15 cellular contexts compared by ENCODE assay signal in genomic region chr20:37640600-37641561, GRCh38. TPM values are rescaled to one million over a fixed set of nuclear protein-coding genes. Genes with fewer than 3 reads are reported as not detected.
A peak's percentile ranks its signal among the peaks of the same experiment; 100 is the strongest.
DNase-seq lines count a peak whose midpoint lies in the region; TF ChIP-seq lines count a peak whose summit lies in the region.
"Had no signal": no experiment of that assay in that cellular context is flagged by ENCODE, and none has a peak within 500 bp of the region (broad histone marks: within the 10 kb centered on the region; RNA-seq: fewer than 3 reads in every experiment).

No MANE protein-coding gene starts in this region.

- intact Hi-C loops in spleen (cut with DNase I; ENCODE audit: low total_unique reads) (no loop called here), OCI-LY7 (cut with micrococcal nuclease; ENCODE audit: unreplicated experiment) (no loop called here)

- DNase-seq in NCI-H2107 treated with DMSO at 0.1 percent for 48 hours (lab: John Stamatoyannopoulos, UW; ENCODE audit: unreplicated experiment) (peak; percentile 2), NCI-H2107 (lab: John Stamatoyannopoulos, UW) (no peak), NCI-H2196 (lab: John Stamatoyannopoulos, UW; ENCODE audit: unreplicated experiment) (peak; percentile 52), choroid plexus epithelial cell (ENCODE audit: low read depth) (peak; percentile 13), spleen (peak; percentile 88), islet precursor cell (no peak), OCI-LY7 (ENCODE audit: low spot score) (no peak), medulla oblongata (ENCODE audit: extremely low spot score) (no peak)
- DNase-seq: activated B cell treated with CpG ODN at 0.5 μM for 24 hours; activated CD8-positive, alpha-beta memory T cell treated with anti-CD3 and anti-CD28 coated beads, Interleukin-2, amount 10 ng/mL, durations not matched to agents 7 days and 5 days; activated naive CD4-positive, alpha-beta T cell treated with Interleukin-2 at 50 U/mL for 16 hours; NCI-H1417 treated with DMSO at 0.1 percent for 48 hours; SW 1271; testis had no signal

- no peaks in the 10 kb centered on the region for H3K36me3 ChIP-seq in spleen
- H3K36me3 ChIP-seq in OCI-LY7 (ENCODE audit: insufficient read depth, low read length) = no peaks in the 10 kb centered on the region
- H3K36me3 ChIP-seq: cardiac muscle cell had no signal

- H2AFZ ChIP-seq in OCI-LY7 (ENCODE audit: low read length) = no peak overlapping the region

- TF ChIP-seq CTCF in choroid plexus epithelial cell (conservative IDR thresholded peaks at IDR 0.05; ENCODE audit: low read depth, low read length) (no peak), spleen (IDR thresholded peaks at IDR 0.05 in 8 of 11, conservative IDR thresholded peaks at IDR 0.05 in 3 of 11) (no peak), OCI-LY7 (conservative IDR thresholded peaks at IDR 0.05; ENCODE audit: low read length) (no peak)

- H3K27me3 ChIP-seq in spleen (replicated peaks in 1 of 7) = peaks cover 0 to 79% (median 0%) of the 10 kb centered on the region in 7 donors
- H3K27me3 ChIP-seq: cardiac muscle cell, testis had no signal

- H3K4me3 ChIP-seq in choroid plexus epithelial cell (ENCODE audit: low read depth, low read length) (no peak overlapping the region), spleen (no peak overlapping the region), OCI-LY7 (ENCODE audit: low read depth, low read length, poor library complexity, severe bottlenecking) (no peak overlapping the region)
- H3K4me3 ChIP-seq: cardiac muscle cell, testis had no signal

- H3K4me1 ChIP-seq in spleen = peaks cover 0 to 6% (median 0%) of the 10 kb centered on the region in 6 donors
- H3K4me1 ChIP-seq in OCI-LY7 (ENCODE audit: insufficient read depth, low read length, poor library complexity, severe bottlenecking) = no peaks in the 10 kb centered on the region
- H3K4me1 ChIP-seq: testis had no signal

- TF ChIP-seq POLR2A in spleen (IDR thresholded peaks at IDR 0.05) = no peak

- no peaks in the 10 kb centered on the region for H3K9me2 ChIP-seq in OCI-LY7 (ENCODE audit: insufficient read depth, low read length)

- CTCF ChIA-PET in OCI-LY7 (lab: Charles Lee; ENCODE audit: unreplicated experiment) = no interaction called here

- POLR2A ChIA-PET in OCI-LY7 (lab: Charles Lee) = interaction anchor here (0.6 kb wide), 1 partner anchor 489 kb away, joined by 3 read pairs; no protein-coding TSS in a partner anchor

- BruUV-seq in OCI-LY7 (replicated peaks; lab: Mats Ljungman, UMichigan) = no TSS peak

- no peaks in the 10 kb centered on the region for H3K79me2 ChIP-seq in OCI-LY7 (ENCODE audit: insufficient read depth, low read depth, low read length)

- H4K20me1 ChIP-seq in OCI-LY7 (ENCODE audit: insufficient read depth, low read length) = no peaks in the 10 kb centered on the region

- WGBS in spleen, 5 donors = 36 to 47% (median 40%) methylated on average over 13 of the region's 13 CpGs

- H3K4me2 ChIP-seq in OCI-LY7 (ENCODE audit: low read length) = no peak overlapping the region

- H3K9me3 ChIP-seq in spleen (peaks cover 0 to 3% (median under 1%) of the 10 kb centered on the region in 8 donors), OCI-LY7 (ENCODE audit: low read length) (no peaks in the 10 kb centered on the region)
- H3K9me3 ChIP-seq: testis had no signal

- H3K27ac ChIP-seq in spleen (peak overlapping the region in 5 of 8 donors; percentile 37 to 81 (median 68)), OCI-LY7 (ENCODE audit: low read depth, low read length, poor library complexity, severe bottlenecking) (no peak overlapping the region)
- H3K27ac ChIP-seq: cardiac muscle cell, testis had no signal

RNA-seq across cellular contexts. Expression of gene CTNNBL1, which starts 52.9 kb away (rescaled TPM):
- total RNA-seq in spleen (100 to 1,000 TPM in 2 of 7 donors, 10 to 100 TPM in 5; 46.5 to 135 (median 90.7) TPM), OCI-LY7 (2022) (88.0 and 90.0 TPM in 2 replicates)
- polyA plus RNA-seq in spleen = 100 to 1,000 TPM in 1 of 3 donors, 10 to 100 TPM in 2; 70.4 to 101 (median 75.1) TPM
- 38.0 and 40.6 TPM in 2 replicates for total RNA-seq in OCI-LY7 (2014; rRNA removed; shearing (Covaris generic))

Comparison
In these comparisons a context has a peak if more than half of its experiments do, and no peak if none do; other contexts are left out.
1. DNase-seq: peak in NCI-H2107 treated with DMSO at 0.1 percent for 48 hours (single experiment), NCI-H2196 (single experiment), choroid plexus epithelial cell (single experiment) and spleen (single experiment); none in NCI-H2107 (single experiment), islet precursor cell (single experiment), OCI-LY7 (single experiment) and medulla oblongata (single experiment).